1 cellular context compared by ENCODE assay signal in genomic region chr11:86610559-86611341, GRCh38.
TF ChIP-seq lines count a peak whose summit lies in the region.

No MANE protein-coding gene starts in this region.

TF ChIP-seq in HepG2, 621 proteins besides CTCF, POLR2A, EP300 and RAD21 (continued from another document):
- TF ChIP-seq, protein P1, sequence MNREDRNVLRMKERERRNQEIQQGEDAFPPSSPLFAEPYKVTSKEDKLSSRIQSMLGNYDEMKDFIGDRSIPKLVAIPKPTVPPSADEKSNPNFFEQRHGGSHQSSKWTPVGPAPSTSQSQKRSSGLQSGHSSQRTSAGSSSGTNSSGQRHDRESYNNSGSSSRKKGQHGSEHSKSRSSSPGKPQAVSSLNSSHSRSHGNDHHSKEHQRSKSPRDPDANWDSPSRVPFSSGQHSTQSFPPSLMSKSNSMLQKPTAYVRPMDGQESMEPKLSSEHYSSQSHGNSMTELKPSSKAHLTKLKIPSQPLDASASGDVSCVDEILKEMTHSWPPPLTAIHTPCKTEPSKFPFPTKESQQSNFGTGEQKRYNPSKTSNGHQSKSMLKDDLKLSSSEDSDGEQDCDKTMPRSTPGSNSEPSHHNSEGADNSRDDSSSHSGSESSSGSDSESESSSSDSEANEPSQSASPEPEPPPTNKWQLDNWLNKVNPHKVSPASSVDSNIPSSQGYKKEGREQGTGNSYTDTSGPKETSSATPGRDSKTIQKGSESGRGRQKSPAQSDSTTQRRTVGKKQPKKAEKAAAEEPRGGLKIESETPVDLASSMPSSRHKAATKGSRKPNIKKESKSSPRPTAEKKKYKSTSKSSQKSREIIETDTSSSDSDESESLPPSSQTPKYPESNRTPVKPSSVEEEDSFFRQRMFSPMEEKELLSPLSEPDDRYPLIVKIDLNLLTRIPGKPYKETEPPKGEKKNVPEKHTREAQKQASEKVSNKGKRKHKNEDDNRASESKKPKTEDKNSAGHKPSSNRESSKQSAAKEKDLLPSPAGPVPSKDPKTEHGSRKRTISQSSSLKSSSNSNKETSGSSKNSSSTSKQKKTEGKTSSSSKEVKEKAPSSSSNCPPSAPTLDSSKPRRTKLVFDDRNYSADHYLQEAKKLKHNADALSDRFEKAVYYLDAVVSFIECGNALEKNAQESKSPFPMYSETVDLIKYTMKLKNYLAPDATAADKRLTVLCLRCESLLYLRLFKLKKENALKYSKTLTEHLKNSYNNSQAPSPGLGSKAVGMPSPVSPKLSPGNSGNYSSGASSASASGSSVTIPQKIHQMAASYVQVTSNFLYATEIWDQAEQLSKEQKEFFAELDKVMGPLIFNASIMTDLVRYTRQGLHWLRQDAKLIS (CRISPR knock-in tag; IDR thresholded peaks at IDR 0.05): no peak
- TF ChIP-seq ZNF782 (CRISPR knock-in tag; IDR thresholded peaks at IDR 0.05; ENCODE audit: borderline replicate concordance) (no peak), NCOA2 (CRISPR knock-in tag; IDR thresholded peaks at IDR 0.05) (no peak), ZFYVE20 (CRISPR knock-in tag; IDR thresholded peaks at IDR 0.05; ENCODE audit: borderline replicate concordance, low read depth) (no peak), ZNF350 (CRISPR knock-in tag; IDR thresholded peaks at IDR 0.05; ENCODE audit: borderline replicate concordance, low read depth) (no peak), ZMYM2 (CRISPR knock-in tag; IDR thresholded peaks at IDR 0.05) (no peak), ZNF318 (CRISPR knock-in tag; IDR thresholded peaks at IDR 0.05) (no peak), SMAD1 (CRISPR knock-in tag; IDR thresholded peaks at IDR 0.05; ENCODE audit: borderline replicate concordance, low read depth) (no peak), MEF2D (CRISPR knock-in tag; IDR thresholded peaks at IDR 0.05) (no peak), MIXL1 (CRISPR knock-in tag; IDR thresholded peaks at IDR 0.05) (no peak)
- TF ChIP-seq, protein P2, sequence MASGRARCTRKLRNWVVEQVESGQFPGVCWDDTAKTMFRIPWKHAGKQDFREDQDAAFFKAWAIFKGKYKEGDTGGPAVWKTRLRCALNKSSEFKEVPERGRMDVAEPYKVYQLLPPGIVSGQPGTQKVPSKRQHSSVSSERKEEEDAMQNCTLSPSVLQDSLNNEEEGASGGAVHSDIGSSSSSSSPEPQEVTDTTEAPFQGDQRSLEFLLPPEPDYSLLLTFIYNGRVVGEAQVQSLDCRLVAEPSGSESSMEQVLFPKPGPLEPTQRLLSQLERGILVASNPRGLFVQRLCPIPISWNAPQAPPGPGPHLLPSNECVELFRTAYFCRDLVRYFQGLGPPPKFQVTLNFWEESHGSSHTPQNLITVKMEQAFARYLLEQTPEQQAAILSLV (CRISPR knock-in tag; IDR thresholded peaks at IDR 0.05; ENCODE audit: borderline replicate concordance): no peak
- TF ChIP-seq, protein P3, sequence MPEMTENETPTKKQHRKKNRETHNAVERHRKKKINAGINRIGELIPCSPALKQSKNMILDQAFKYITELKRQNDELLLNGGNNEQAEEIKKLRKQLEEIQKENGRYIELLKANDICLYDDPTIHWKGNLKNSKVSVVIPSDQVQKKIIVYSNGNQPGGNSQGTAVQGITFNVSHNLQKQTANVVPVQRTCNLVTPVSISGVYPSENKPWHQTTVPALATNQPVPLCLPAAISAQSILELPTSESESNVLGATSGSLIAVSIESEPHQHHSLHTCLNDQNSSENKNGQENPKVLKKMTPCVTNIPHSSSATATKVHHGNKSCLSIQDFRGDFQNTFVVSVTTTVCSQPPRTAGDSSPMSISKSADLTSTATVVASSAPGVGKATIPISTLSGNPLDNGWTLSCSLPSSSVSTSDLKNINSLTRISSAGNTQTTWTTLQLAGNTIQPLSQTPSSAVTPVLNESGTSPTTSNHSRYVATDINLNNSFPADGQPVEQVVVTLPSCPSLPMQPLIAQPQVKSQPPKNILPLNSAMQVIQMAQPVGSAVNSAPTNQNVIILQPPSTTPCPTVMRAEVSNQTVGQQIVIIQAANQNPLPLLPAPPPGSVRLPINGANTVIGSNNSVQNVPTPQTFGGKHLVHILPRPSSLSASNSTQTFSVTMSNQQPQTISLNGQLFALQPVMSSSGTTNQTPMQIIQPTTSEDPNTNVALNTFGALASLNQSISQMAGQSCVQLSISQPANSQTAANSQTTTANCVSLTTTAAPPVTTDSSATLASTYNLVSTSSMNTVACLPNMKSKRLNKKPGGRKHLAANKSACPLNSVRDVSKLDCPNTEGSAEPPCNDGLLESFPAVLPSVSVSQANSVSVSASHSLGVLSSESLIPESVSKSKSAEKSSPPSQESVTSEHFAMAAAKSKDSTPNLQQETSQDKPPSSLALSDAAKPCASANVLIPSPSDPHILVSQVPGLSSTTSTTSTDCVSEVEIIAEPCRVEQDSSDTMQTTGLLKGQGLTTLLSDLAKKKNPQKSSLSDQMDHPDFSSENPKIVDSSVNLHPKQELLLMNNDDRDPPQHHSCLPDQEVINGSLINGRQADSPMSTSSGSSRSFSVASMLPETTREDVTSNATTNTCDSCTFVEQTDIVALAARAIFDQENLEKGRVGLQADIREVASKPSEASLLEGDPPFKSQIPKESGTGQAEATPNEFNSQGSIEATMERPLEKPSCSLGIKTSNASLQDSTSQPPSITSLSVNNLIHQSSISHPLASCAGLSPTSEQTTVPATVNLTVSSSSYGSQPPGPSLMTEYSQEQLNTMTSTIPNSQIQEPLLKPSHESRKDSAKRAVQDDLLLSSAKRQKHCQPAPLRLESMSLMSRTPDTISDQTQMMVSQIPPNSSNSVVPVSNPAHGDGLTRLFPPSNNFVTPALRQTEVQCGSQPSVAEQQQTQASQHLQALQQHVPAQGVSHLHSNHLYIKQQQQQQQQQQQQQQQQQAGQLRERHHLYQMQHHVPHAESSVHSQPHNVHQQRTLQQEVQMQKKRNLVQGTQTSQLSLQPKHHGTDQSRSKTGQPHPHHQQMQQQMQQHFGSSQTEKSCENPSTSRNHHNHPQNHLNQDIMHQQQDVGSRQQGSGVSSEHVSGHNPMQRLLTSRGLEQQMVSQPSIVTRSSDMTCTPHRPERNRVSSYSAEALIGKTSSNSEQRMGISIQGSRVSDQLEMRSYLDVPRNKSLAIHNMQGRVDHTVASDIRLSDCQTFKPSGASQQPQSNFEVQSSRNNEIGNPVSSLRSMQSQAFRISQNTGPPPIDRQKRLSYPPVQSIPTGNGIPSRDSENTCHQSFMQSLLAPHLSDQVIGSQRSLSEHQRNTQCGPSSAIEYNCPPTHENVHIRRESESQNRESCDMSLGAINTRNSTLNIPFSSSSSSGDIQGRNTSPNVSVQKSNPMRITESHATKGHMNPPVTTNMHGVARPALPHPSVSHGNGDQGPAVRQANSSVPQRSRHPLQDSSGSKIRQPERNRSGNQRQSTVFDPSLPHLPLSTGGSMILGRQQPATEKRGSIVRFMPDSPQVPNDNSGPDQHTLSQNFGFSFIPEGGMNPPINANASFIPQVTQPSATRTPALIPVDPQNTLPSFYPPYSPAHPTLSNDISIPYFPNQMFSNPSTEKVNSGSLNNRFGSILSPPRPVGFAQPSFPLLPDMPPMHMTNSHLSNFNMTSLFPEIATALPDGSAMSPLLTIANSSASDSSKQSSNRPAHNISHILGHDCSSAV (CRISPR knock-in tag; IDR thresholded peaks at IDR 0.05; ENCODE audit: borderline replicate concordance): no peak
TF ChIP-seq in HepG2: peak in this region for 0.
